Comparison of ENCODE assay signal across 8 cellular contexts in the genomic region with DNA sequence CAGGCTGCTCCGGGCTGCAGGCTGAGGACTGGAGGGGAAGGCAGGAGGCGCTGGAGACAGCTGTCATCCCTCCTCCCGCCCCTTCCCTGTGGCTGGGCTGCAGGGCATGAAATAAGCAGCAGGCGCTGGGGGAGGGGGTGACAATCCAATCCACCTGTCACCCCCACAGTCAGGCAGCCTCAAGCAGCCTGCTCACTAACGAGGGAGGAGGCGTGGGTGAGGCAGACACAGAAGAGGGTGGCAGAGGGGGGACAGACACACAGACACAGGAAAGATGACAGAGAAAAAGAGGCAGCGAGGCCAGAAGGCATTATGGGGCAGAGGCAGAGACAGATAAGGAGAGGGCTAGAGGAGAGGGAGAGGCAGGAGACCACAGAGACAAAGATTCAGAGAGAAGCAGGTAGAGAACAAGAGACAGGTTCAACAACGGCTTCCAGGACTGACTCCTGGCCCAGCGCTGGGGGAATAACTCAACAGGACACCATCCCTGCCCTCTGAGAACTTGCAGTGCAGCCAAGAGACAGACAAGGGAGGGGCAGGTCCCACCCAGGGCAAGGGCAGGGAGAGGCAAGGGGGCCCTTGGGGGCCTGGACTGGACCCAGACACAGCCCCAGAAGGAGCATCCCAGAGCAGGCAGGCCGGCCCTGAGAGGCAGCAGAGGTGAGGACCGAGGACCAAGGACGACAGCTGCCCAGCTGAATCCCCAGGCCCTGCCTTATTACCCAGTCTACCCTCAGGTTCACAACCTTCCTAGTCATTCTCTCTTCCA. TPM values are rescaled to one million over a fixed set of nuclear protein-coding genes. Genes with fewer than 3 reads are reported as not detected.
A peak's percentile ranks its signal among the peaks of the same experiment; 100 is the strongest.
DNase-seq lines count a peak whose midpoint lies in the region; ATAC-seq and TF ChIP-seq lines count a peak whose summit lies in the region.

No MANE protein-coding gene starts in this region.

- peak overlapping the region; percentile 14 for H3K4me3 ChIP-seq in effector memory CD4-positive, alpha-beta T cell (ENCODE audit: insufficient read depth, low read depth, low read length, poor library complexity, severe bottlenecking)

- peaks cover 27% of the 10 kb centered on the region for H3K36me3 Mint-ChIP-seq in activated B cell treated with CpG ODN at 0.5 μM for 24 hours (ENCODE audit: low read depth)
- H3K36me3 Mint-ChIP-seq in naive thymus-derived CD8-positive, alpha-beta T cell = peaks cover 0 to 12% (median 4%) of the 10 kb centered on the region in 3 donors
- peaks cover 4% of the 10 kb centered on the region for H3K36me3 Mint-ChIP-seq in type B pancreatic cell

- no peaks in the 10 kb centered on the region for H3K36me3 ChIP-seq in effector memory CD4-positive, alpha-beta T cell (ENCODE audit: control insufficient read depth, insufficient read depth, low read length)

- peaks cover 71% of the 10 kb centered on the region for H3K4me1 ChIP-seq in effector memory CD4-positive, alpha-beta T cell (ENCODE audit: control insufficient read depth, insufficient read depth, low read length, poor library complexity, severe bottlenecking)

- no peaks in the 10 kb centered on the region for H3K9me3 ChIP-seq in effector memory CD4-positive, alpha-beta T cell (ENCODE audit: control insufficient read depth, low read length)

- no peak for TF ChIP-seq CTCF in activated B cell treated with CpG ODN at 0.5 μM for 24 hours (IDR thresholded peaks at IDR 0.05)
- TF ChIP-seq CTCF in type B pancreatic cell (conservative IDR thresholded peaks at IDR 0.05) = no peak

- CTCF ChIA-PET in activated B cell treated with CpG ODN at 0.5 μM for 24 hours (lab: Charles Lee) = interaction anchor here (0.6 to 3.4 kb wide), 4 partner anchors 9 to 12 kb away, joined by 3 to 28 read pairs (median 12); a partner anchor contains a TSS

- peak overlapping the region; percentile 58 for H3K27ac ChIP-seq in effector memory CD4-positive, alpha-beta T cell (ENCODE audit: insufficient read depth, low read length, poor library complexity, severe bottlenecking)

- H3K27me3 ChIP-seq in effector memory CD4-positive, alpha-beta T cell (replicated peaks; ENCODE audit: control insufficient read depth, insufficient read depth, low read length, poor library complexity, severe bottlenecking) = no peaks in the 10 kb centered on the region

- H3K4me3 Mint-ChIP-seq in activated B cell treated with CpG ODN at 0.5 μM for 24 hours = peak overlapping the region; percentile 88
- peak overlapping the region; percentile 66 to 86 (median 79) for H3K4me3 Mint-ChIP-seq in naive thymus-derived CD8-positive, alpha-beta T cell
- H3K4me3 Mint-ChIP-seq in type B pancreatic cell = peak overlapping the region; percentile 62

- no peaks in the 10 kb centered on the region for H3K9me3 Mint-ChIP-seq in activated B cell treated with CpG ODN at 0.5 μM for 24 hours
- no peaks in the 10 kb centered on the region for H3K9me3 Mint-ChIP-seq in naive thymus-derived CD8-positive, alpha-beta T cell
- H3K9me3 Mint-ChIP-seq in type B pancreatic cell = no peaks in the 10 kb centered on the region

- intact Hi-C loops in activated B cell treated with CpG ODN at 0.5 μM for 24 hours (cut with micrococcal nuclease) = no loop called here

- H3K27ac Mint-ChIP-seq in activated B cell treated with CpG ODN at 0.5 μM for 24 hours (peak overlapping the region; percentile 97), type B pancreatic cell (peak overlapping the region; percentile 86)
- H3K27ac Mint-ChIP-seq in naive thymus-derived CD8-positive, alpha-beta T cell = peak overlapping the region; percentile 89 to 99 (median 94)

- H3K4me1 Mint-ChIP-seq in activated B cell treated with CpG ODN at 0.5 μM for 24 hours (peaks cover 96% of the 10 kb centered on the region), type B pancreatic cell (ENCODE audit: unreplicated experiment) (peaks cover 50% of the 10 kb centered on the region)
- H3K4me1 Mint-ChIP-seq in naive thymus-derived CD8-positive, alpha-beta T cell = peaks cover 63 to 100% (median 94%) of the 10 kb centered on the region in 4 donors

- H3K27me3 Mint-ChIP-seq in activated B cell treated with CpG ODN at 0.5 μM for 24 hours (no peaks in the 10 kb centered on the region), type B pancreatic cell (no peaks in the 10 kb centered on the region)
- no peaks in the 10 kb centered on the region for H3K27me3 Mint-ChIP-seq in naive thymus-derived CD8-positive, alpha-beta T cell

- DNase-seq in COR-L47 (lab: John Stamatoyannopoulos, UW) = peak; percentile 56
- DNase-seq in NCI-H146 treated with DMSO at 0.1 percent for 48 hours (lab: John Stamatoyannopoulos, UW; ENCODE audit: unreplicated experiment) = peak; percentile 40
- DNase-seq in activated B cell treated with CpG ODN at 0.5 μM for 24 hours = no peak
- DNase-seq in effector memory CD4-positive, alpha-beta T cell = peak in 2 of 3 donors; percentile 15 to 24
- peak in 8 of 10 donors; percentile 29 to 55 (median 44) for DNase-seq in naive thymus-derived CD8-positive, alpha-beta T cell
- DNase-seq in type B pancreatic cell (ENCODE audit: extremely low spot score, unreplicated experiment) = no peak
- DNase-seq in HPDE6-E6E7 (ENCODE audit: extremely low spot score) = no peak

- ATAC-seq in GM21723 (IDR thresholded peaks at IDR 0.05; ENCODE audit: unreplicated experiment) (peak; percentile 11), activated B cell treated with CpG ODN at 0.5 μM for 24 hours (ENCODE audit: low read depth) (no peak)
- ATAC-seq in naive thymus-derived CD8-positive, alpha-beta T cell = peak; percentile 73 to 84

- POLR2A ChIA-PET in activated B cell treated with CpG ODN at 0.5 μM for 24 hours (lab: Charles Lee) = interaction anchor here (0.5 to 22.2 kb wide), 10 partner anchors 3 to 1295 kb away, joined by 3 to 1179 read pairs (median 5); a partner anchor contains a TSS
- POLR2A ChIA-PET in naive thymus-derived CD8-positive, alpha-beta T cell (lab: Charles Lee) = interaction anchor here (1.1 to 15.0 kb wide), 5 partner anchors 9 to 112 kb away, joined by 3 to 359 read pairs (median 3); a partner anchor contains a TSS

RNA-seq across cellular contexts. Expression of a gene that starts 11.2 kb away (rescaled TPM):
- 101 and 114 TPM in 2 replicates for total RNA-seq in activated B cell treated with CpG ODN at 0.5 μM for 24 hours
- total RNA-seq in naive thymus-derived CD8-positive, alpha-beta T cell = 10 to 100 TPM; 69.4 to 73.2 TPM
- polyA plus RNA-seq in naive thymus-derived CD8-positive, alpha-beta T cell = 10 to 100 TPM in 1 of 3 donors, 1 to 10 TPM in 2; 6.4 to 12.6 (median 6.7) TPM
- total RNA-seq in type B pancreatic cell (ENCODE audit: low replicate concordance) = 20.7 and 26.1 TPM in 2 replicates

Comparison
In these comparisons a context has a peak if more than half of its experiments do, and no peak if none do; other contexts are left out.
1. DNase-seq: peak in COR-L47 (single experiment), NCI-H146 treated with DMSO at 0.1 percent for 48 hours (single experiment), effector memory CD4-positive, alpha-beta T cell (2 of 3) and naive thymus-derived CD8-positive, alpha-beta T cell (8 of 10); none in activated B cell treated with CpG ODN at 0.5 μM for 24 hours (single experiment), type B pancreatic cell (single experiment) and HPDE6-E6E7 (single experiment).
2. Peak in every context shown above with its lines, with median percentiles within 50 percentile points of each other: H3K27ac Mint-ChIP-seq and H3K4me3 Mint-ChIP-seq.